In the genomic region with DNA sequence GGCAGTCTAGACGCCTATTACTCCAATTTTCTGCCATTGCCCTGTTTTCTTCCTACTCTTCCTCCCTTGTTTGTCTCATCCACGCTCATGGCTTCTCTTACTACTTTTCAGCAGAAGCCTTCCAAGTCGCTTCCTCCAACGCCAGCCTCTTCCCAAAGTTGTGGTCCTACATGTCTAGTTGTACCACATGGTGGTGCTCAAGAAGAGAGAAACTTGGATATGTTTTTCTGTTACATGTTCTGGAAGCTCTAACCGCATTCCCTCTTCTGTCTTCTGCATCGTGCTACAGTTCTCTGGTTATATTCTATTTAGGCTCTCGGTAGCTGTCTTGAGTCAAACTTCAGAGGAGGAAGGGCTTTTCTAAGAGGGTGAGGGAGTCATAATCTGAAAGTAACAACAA, we compare ENCODE assay signal across 6 cellular contexts. TPM values are rescaled to one million over a fixed set of nuclear protein-coding genes. Genes with fewer than 3 reads are reported as not detected.
"Had no signal": no experiment of that assay in that cellular context is flagged by ENCODE, and none has a peak within 500 bp of the region (broad histone marks: within the 10 kb centered on the region; RNA-seq: fewer than 3 reads in every experiment).

No MANE protein-coding gene starts in this region.

RNA-seq across cellular contexts. Expression of a gene that starts 27.9 kb away (rescaled TPM):
- total RNA-seq: GM23248, H4, HepG2, HFFc6, HT1080 had no signal
- polyA plus RNA-seq: GM23248, HepG2 had no signal

RNA-seq across cellular contexts. Expression of a gene that starts 31.2 kb away (rescaled TPM):
- total RNA-seq: GM23248, H4, H7, HepG2, HFFc6, HT1080 had no signal
- polyA plus RNA-seq: GM23248, HepG2 had no signal

RNA-seq across cellular contexts. Expression of a gene that starts 36.9 kb away (rescaled TPM):
- total RNA-seq: GM23248, H4, H7, HepG2, HFFc6, HT1080 had no signal
- polyA plus RNA-seq: GM23248, HepG2 had no signal
